ENCODE assay signal across 39 cellular contexts in the genomic region with DNA sequence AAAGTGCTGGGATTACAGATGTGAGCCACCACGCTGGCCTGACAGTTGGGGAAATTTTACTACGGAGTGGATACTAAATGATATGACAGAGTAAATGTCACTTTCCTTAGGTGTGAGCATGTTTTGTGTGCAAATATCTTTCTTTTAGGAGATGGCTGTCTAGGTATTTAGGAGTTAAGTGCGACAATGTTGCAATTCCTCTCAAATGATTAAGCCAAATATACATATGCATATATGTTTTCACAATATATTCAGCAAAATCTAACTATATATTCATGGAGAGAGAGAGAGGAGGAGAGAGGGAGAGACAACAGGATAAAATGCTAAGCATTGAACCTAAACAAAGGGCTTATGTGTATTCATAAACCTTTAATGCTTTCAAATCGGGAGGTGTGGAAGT.
"Had no signal": no experiment of that assay in that cellular context is flagged by ENCODE, and none has a peak within 500 bp of the region (broad histone marks: within the 10 kb centered on the region; RNA-seq: fewer than 3 reads in every experiment).

No MANE protein-coding gene starts in this region.

- H3K4me1 ChIP-seq: ascending aorta had no signal

- H3K9me3 ChIP-seq: adrenal gland, ascending aorta, body of pancreas, breast epithelium had no signal

- ATAC-seq: activated naive CD4-positive, alpha-beta T cell treated with anti-CD3 and anti-CD28 coated beads, Interleukin-2, amount 50 U/mL, for 72 hours; activated T-cell treated with anti-CD3 and anti-CD28 coated beads, Interleukin-2, amount 50 U/mL, for 4 hours; activated T-cell treated with anti-CD3 and anti-CD28 coated beads, Interleukin-2, amount 50 U/mL, for 72 hours; activated T-helper 17 cell treated with anti-CD3 and anti-CD28 coated beads, Interleukin-2, amount 50 U/mL, for 72 hours; body of pancreas had no signal

- DNase-seq: activated effector memory CD4-positive, alpha-beta T cell treated with anti-CD3 and anti-CD28 coated beads, Interleukin-2, amount 50 U/mL, for 16 hours; activated effector memory CD4-positive, alpha-beta T cell treated with Interleukin-2 at 50 U/mL for 16 hours; activated gamma-delta T cell; activated gamma-delta T cell treated with Interleukin-2 at 50 U/mL for 16 hours; activated naive CD4-positive, alpha-beta T cell; activated naive CD4-positive, alpha-beta T cell treated with anti-CD3 and anti-CD28 coated beads for 36 hours; activated naive CD4-positive, alpha-beta T cell treated with anti-CD3 and anti-CD28 coated beads, Interleukin-2, amount 10 ng/mL, durations not matched to agents 7 days and 5 days; activated naive CD4-positive, alpha-beta T cell treated with anti-CD3 and anti-CD28 coated beads, Interleukin-2, amount 50 U/mL, for 16 hours; activated naive CD4-positive, alpha-beta T cell treated with Interleukin-2 at 50 U/mL for 16 hours; activated naive CD8-positive, alpha-beta T cell treated with anti-CD3 and anti-CD28 coated beads for 36 hours; activated naive CD8-positive, alpha-beta T cell treated with anti-CD3 and anti-CD28 coated beads, Interleukin-2, amount 10 ng/mL, durations not matched to agents 7 days and 5 days; activated T-cell treated with anti-CD3 and anti-CD28 coated beads, Interleukin-2, amount 50 U/mL, for 1 hour; activated T-cell treated with anti-CD3 and anti-CD28 coated beads, Interleukin-2, amount 50 U/mL, for 24 hours; activated T-cell treated with anti-CD3 and anti-CD28 coated beads, Interleukin-2, amount 50 U/mL, for 4 hours; activated T-cell treated with anti-CD3 and anti-CD28 coated beads, Interleukin-2, amount 50 U/mL, for 48 hours; activated T-cell treated with anti-CD3 and anti-CD28 coated beads, Interleukin-2, amount 50 U/mL, for 72 hours; adrenal gland; amniotic stem cell; amygdala; anterior cingulate cortex; aorta; body of pancreas; brain microvascular endothelial cell; caudate nucleus; central memory CD4-positive, alpha-beta T cell; cerebellar nuclear complex had no signal

- H3K4me3 Mint-ChIP-seq: activated naive CD4-positive, alpha-beta T cell treated with anti-CD3 and anti-CD28 coated beads for 36 hours; activated naive CD4-positive, alpha-beta T cell treated with anti-CD3 and anti-CD28 coated beads, Interleukin-2, amount 10 ng/mL, durations not matched to agents 7 days and 5 days; activated naive CD4-positive, alpha-beta T cell treated with anti-CD3 and anti-CD28 coated beads, Interleukin-2, amount 50 U/mL, for 24 hours; activated naive CD8-positive, alpha-beta T cell; activated naive CD8-positive, alpha-beta T cell treated with anti-CD3 and anti-CD28 coated beads for 36 hours; activated naive CD8-positive, alpha-beta T cell treated with anti-CD3 and anti-CD28 coated beads, Interleukin-2, amount 10 ng/mL, durations not matched to agents 7 days and 5 days; activated T-cell treated with anti-CD3 and anti-CD28 coated beads, Interleukin-2, amount 50 U/mL, for 24 hours; activated T-cell treated with anti-CD3 and anti-CD28 coated beads, Interleukin-2, amount 50 U/mL, for 4 hours; activated T-cell treated with anti-CD3 and anti-CD28 coated beads, Interleukin-2, amount 50 U/mL, for 72 hours; activated T-helper 1 cell treated with anti-CD3 and anti-CD28 coated beads, Interleukin-12 subunit alpha, Interleukin-12 subunit beta, Interleukin-2, Interleukin-4 antibody, amounts not matched to agents 30 ng/mL and 10 ng/mL and 1 ng/mL, durations not matched to agents 14 hours and 24 hours and 36 hours; activated T-helper 17 cell treated with anti-CD3 and anti-CD28 coated beads, Interleukin-2, amount 50 U/mL, for 72 hours; brain; central memory CD8-positive, alpha-beta T cell had no signal

- H3K27me3 Mint-ChIP-seq: activated naive CD4-positive, alpha-beta T cell treated with anti-CD3 and anti-CD28 coated beads, Interleukin-2, amount 50 U/mL, for 24 hours; activated naive CD8-positive, alpha-beta T cell; activated naive CD8-positive, alpha-beta T cell treated with anti-CD3 and anti-CD28 coated beads for 36 hours; activated naive CD8-positive, alpha-beta T cell treated with anti-CD3 and anti-CD28 coated beads, Interleukin-2, amount 10 ng/mL, durations not matched to agents 7 days and 5 days; activated T-cell treated with anti-CD3 and anti-CD28 coated beads, Interleukin-2, amount 50 U/mL, for 24 hours; activated T-helper 17 cell treated with anti-CD3 and anti-CD28 coated beads, Interleukin-2, amount 50 U/mL, for 72 hours; central memory CD8-positive, alpha-beta T cell had no signal

- FAIRE-seq: astrocyte, bronchial epithelial cell had no signal

- H3K27ac ChIP-seq: adrenal gland, ascending aorta, body of pancreas, brain microvascular endothelial cell, breast epithelium, cardiac muscle cell had no signal

- H3K36me3 Mint-ChIP-seq: activated naive CD4-positive, alpha-beta T cell treated with anti-CD3 and anti-CD28 coated beads, Interleukin-2, amount 10 ng/mL, durations not matched to agents 7 days and 5 days; activated naive CD4-positive, alpha-beta T cell treated with anti-CD3 and anti-CD28 coated beads, Interleukin-2, amount 50 U/mL, for 24 hours; activated naive CD4-positive, alpha-beta T cell treated with anti-CD3 and anti-CD28 coated beads, Interleukin-2, amount 50 U/mL, for 72 hours; activated naive CD8-positive, alpha-beta T cell treated with anti-CD3 and anti-CD28 coated beads for 36 hours; activated naive CD8-positive, alpha-beta T cell treated with anti-CD3 and anti-CD28 coated beads, Interleukin-2, amount 10 ng/mL, durations not matched to agents 7 days and 5 days had no signal

- H3K27me3 ChIP-seq: adrenal gland, ascending aorta, body of pancreas, brain microvascular endothelial cell, breast epithelium, cardiac muscle cell had no signal

- H3K27ac Mint-ChIP-seq: activated naive CD4-positive, alpha-beta T cell treated with anti-CD3 and anti-CD28 coated beads for 36 hours; activated naive CD4-positive, alpha-beta T cell treated with anti-CD3 and anti-CD28 coated beads, Interleukin-2, amount 10 ng/mL, durations not matched to agents 7 days and 5 days; activated naive CD4-positive, alpha-beta T cell treated with anti-CD3 and anti-CD28 coated beads, Interleukin-2, amount 50 U/mL, for 24 hours; activated naive CD4-positive, alpha-beta T cell treated with anti-CD3 and anti-CD28 coated beads, Interleukin-2, amount 50 U/mL, for 72 hours; activated naive CD8-positive, alpha-beta T cell; activated naive CD8-positive, alpha-beta T cell treated with anti-CD3 and anti-CD28 coated beads for 36 hours; activated naive CD8-positive, alpha-beta T cell treated with anti-CD3 and anti-CD28 coated beads, Interleukin-2, amount 10 ng/mL, durations not matched to agents 7 days and 5 days; activated T-cell treated with anti-CD3 and anti-CD28 coated beads, Interleukin-2, amount 50 U/mL, for 24 hours; activated T-cell treated with anti-CD3 and anti-CD28 coated beads, Interleukin-2, amount 50 U/mL, for 72 hours; activated T-helper 1 cell treated with anti-CD3 and anti-CD28 coated beads, Interleukin-12 subunit alpha, Interleukin-12 subunit beta, Interleukin-2, Interleukin-4 antibody, amounts not matched to agents 30 ng/mL and 10 ng/mL and 1 ng/mL, durations not matched to agents 14 hours and 24 hours and 36 hours; activated T-helper 17 cell treated with anti-CD3 and anti-CD28 coated beads, Interleukin-2, amount 50 U/mL, for 72 hours; activated T-helper 2 cell treated with anti-CD3 and anti-CD28 coated beads, Interferon-gamma antibody, Interleukin-2, Interleukin-4, amounts not matched to agents 10 μg/mL and 5 μg/mL and 100 μg/mL, durations not matched to agents 14 hours and 24 hours and 36 hours; brain had no signal

- H3K9me3 Mint-ChIP-seq: activated naive CD4-positive, alpha-beta T cell treated with anti-CD3 and anti-CD28 coated beads for 36 hours; activated naive CD4-positive, alpha-beta T cell treated with anti-CD3 and anti-CD28 coated beads, Interleukin-2, amount 10 ng/mL, durations not matched to agents 7 days and 5 days; activated naive CD4-positive, alpha-beta T cell treated with anti-CD3 and anti-CD28 coated beads, Interleukin-2, amount 50 U/mL, for 24 hours; activated naive CD4-positive, alpha-beta T cell treated with anti-CD3 and anti-CD28 coated beads, Interleukin-2, amount 50 U/mL, for 72 hours; activated naive CD8-positive, alpha-beta T cell treated with anti-CD3 and anti-CD28 coated beads for 36 hours; activated naive CD8-positive, alpha-beta T cell treated with anti-CD3 and anti-CD28 coated beads, Interleukin-2, amount 10 ng/mL, durations not matched to agents 7 days and 5 days; activated T-cell treated with anti-CD3 and anti-CD28 coated beads, Interleukin-2, amount 50 U/mL, for 24 hours; activated T-cell treated with anti-CD3 and anti-CD28 coated beads, Interleukin-2, amount 50 U/mL, for 4 hours; activated T-cell treated with anti-CD3 and anti-CD28 coated beads, Interleukin-2, amount 50 U/mL, for 72 hours; activated T-helper 1 cell treated with anti-CD3 and anti-CD28 coated beads, Interleukin-12 subunit alpha, Interleukin-12 subunit beta, Interleukin-2, Interleukin-4 antibody, amounts not matched to agents 30 ng/mL and 10 ng/mL and 1 ng/mL, durations not matched to agents 14 hours and 24 hours and 36 hours; activated T-helper 17 cell treated with anti-CD3 and anti-CD28 coated beads, Interleukin-2, amount 50 U/mL, for 72 hours; activated T-helper 2 cell treated with anti-CD3 and anti-CD28 coated beads, Interferon-gamma antibody, Interleukin-2, Interleukin-4, amounts not matched to agents 10 μg/mL and 5 μg/mL and 100 μg/mL, durations not matched to agents 14 hours and 24 hours and 36 hours; brain; central memory CD8-positive, alpha-beta T cell had no signal

- H3K36me3 ChIP-seq: brain microvascular endothelial cell, breast epithelium, cardiac muscle cell had no signal

- H3K4me3 ChIP-seq: adrenal gland, ascending aorta, body of pancreas, breast epithelium, cardiac muscle cell had no signal
